ENCODE assay signal across 11 cellular contexts in the genomic region with DNA sequence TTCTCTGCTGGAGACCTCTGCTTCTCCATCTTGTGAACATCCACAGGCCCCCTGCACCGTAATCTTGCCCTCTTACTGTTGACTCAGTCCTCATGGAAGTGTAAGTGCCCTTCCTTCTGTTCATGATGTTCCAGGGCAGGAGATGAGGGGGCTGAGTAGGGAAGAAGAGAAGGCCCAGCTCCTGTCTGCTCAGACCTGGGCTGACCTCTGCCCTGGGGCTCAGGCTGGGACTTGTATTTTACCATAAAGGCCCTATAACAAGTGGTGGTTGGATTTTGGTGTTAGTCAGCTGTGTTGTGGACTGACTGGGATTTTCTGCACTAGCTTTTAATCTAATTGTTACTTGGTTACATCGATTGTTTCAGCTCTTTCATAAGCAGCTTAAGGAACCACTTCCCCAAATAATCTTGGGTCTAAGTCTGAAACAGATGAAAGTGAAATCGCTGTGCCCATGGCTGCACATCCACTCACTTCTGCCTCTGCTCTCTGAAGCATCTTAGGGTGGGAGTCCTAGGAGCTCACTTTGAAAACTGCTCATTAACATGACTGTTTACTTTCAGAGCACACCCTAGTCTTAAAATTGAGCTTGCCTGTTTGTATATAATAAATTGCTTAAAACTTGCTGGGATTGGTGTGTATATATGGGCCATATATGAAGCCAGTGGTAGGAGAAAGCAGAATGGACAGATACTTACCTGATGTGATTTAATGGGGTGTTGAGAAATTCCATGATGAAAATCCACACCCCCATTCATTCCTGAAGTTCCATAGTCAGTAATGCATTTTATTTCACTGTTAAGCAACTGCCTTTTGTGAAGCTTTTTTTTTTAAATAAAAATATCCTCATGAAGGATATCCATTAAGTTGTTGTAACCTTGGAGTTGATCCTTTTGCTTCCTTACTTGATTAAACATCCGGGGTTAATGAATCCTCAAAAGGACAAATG. TPM values are rescaled to one million over a fixed set of nuclear protein-coding genes. Genes with fewer than 3 reads are reported as not detected.
A peak's percentile ranks its signal among the peaks of the same experiment; 100 is the strongest.
DNase-seq lines count a peak whose midpoint lies in the region; ATAC-seq and TF ChIP-seq lines count a peak whose summit lies in the region.
"Had no signal": no experiment of that assay in that cellular context is flagged by ENCODE, and none has a peak within 500 bp of the region (broad histone marks: within the 10 kb centered on the region; RNA-seq: fewer than 3 reads in every experiment).

No MANE protein-coding gene starts in this region.

- no peak overlapping the region for H3K27ac Mint-ChIP-seq in effector memory CD8-positive, alpha-beta T cell
- H3K27ac Mint-ChIP-seq in H9: peak overlapping the region in 1 of 3 experiments; percentile 29; a peak in 2 of 7 replicates
- H3K27ac Mint-ChIP-seq: nephron, type B pancreatic cell had no signal

- H4K91ac ChIP-seq in H9 (ENCODE audit: insufficient read length, low read depth, low read length): no peak overlapping the region

- no peak overlapping the region for H2BK5ac ChIP-seq in H9 (ENCODE audit: insufficient read length, low read length)

- no peak overlapping the region for H2BK120ac ChIP-seq in H9 (ENCODE audit: low read depth, low read length, poor library complexity, severe bottlenecking)

- no peaks in the 10 kb centered on the region for H3K36me3 Mint-ChIP-seq in effector memory CD8-positive, alpha-beta T cell (ENCODE audit: insufficient read depth)
- no peaks in the 10 kb centered on the region for H3K36me3 Mint-ChIP-seq in H9 (ENCODE audit: insufficient read depth in 1 of 3, low read depth in 3 of 3)

- no peak overlapping the region for H4K8ac ChIP-seq in H9 (replicated peaks; ENCODE audit: insufficient read length, low read depth, low read length)

- peak overlapping the region; percentile 46; the same call in 1 of the 2 replicates for H2AFZ ChIP-seq in OCI-LY3 (ENCODE audit: low read depth, low read length)
- H2AFZ ChIP-seq in H9 (ENCODE audit: low read length): no peak overlapping the region

- ATAC-seq in GM19468 (IDR thresholded peaks at IDR 0.05; ENCODE audit: extremely low read depth, unreplicated experiment) (peak; percentile 87), HG03064 (IDR thresholded peaks at IDR 0.05; ENCODE audit: low read depth, unreplicated experiment) (peak; percentile 89)
- no peak for ATAC-seq in effector memory CD8-positive, alpha-beta T cell (replicated peaks)

- H3K4me2 ChIP-seq in OCI-LY3 (ENCODE audit: low read length) (peak overlapping the region; percentile 58), H9 (ENCODE audit: insufficient read depth, insufficient read length, low read length) (no peak overlapping the region)

- DNase-seq in GM06990 (ENCODE audit: extremely low read depth, insufficient read length) (peak; percentile 53), H9 (no peak), NCI-H2081 (lab: John Stamatoyannopoulos, UW) (no peak), AG08395 (ENCODE audit: low spot score) (no peak)
- no peak for DNase-seq in effector memory CD8-positive, alpha-beta T cell

- no peaks in the 10 kb centered on the region for H3K79me2 ChIP-seq in OCI-LY3 (ENCODE audit: low read length)
- H3K79me2 ChIP-seq in H9 (ENCODE audit: insufficient read depth, low read length): no peaks in the 10 kb centered on the region

- H3K9me3 Mint-ChIP-seq in effector memory CD8-positive, alpha-beta T cell: peaks cover 0 to 2% of the 10 kb centered on the region in 2 donors
- peaks cover 0 to 8% of the 10 kb centered on the region in 2 experiments; a peak in 2 of 5 replicates for H3K9me3 Mint-ChIP-seq in H9
- H3K9me3 Mint-ChIP-seq: nephron, type B pancreatic cell had no signal

- no peaks in the 10 kb centered on the region for H3K23me2 ChIP-seq in H9 (ENCODE audit: insufficient read length, low read depth, low read length, poor library complexity, severe bottlenecking)

- H3K27ac ChIP-seq in OCI-LY3 (ENCODE audit: low read length) (peak overlapping the region; percentile 37; the same call in 1 of the 2 replicates), H9 (ENCODE audit: insufficient read length, low read depth, low read length) (no peak overlapping the region)

- no CpG with 5 or more reads among the region's 4 CpGs for WGBS in H9 (ENCODE audit: extremely low coverage, insufficient read length, low lambda C conversion rate)

- peak overlapping the region; percentile 14; the same call in 1 of the 2 replicates for H3K9ac ChIP-seq in OCI-LY3 (ENCODE audit: low read length)
- H3K9ac ChIP-seq in H9 (ENCODE audit: extremely low read depth, insufficient read length, low read length): no peak overlapping the region

- no peak overlapping the region for H3K14ac ChIP-seq in H9 (ENCODE audit: insufficient read depth, low read length)

- H2BK15ac ChIP-seq in H9 (ENCODE audit: low read depth, low read length): no peak overlapping the region

- H4K20me1 ChIP-seq in OCI-LY3 (ENCODE audit: insufficient read depth, low read length) (no peaks in the 10 kb centered on the region), H9 (ENCODE audit: control insufficient read depth, insufficient read depth, insufficient read length) (no peaks in the 10 kb centered on the region)

- no peak overlapping the region for H3K4ac ChIP-seq in H9 (ENCODE audit: low read depth, low read length)

- no peak overlapping the region for H4K5ac ChIP-seq in H9 (ENCODE audit: insufficient read length, low read depth, low read length)

- H3K36me3 ChIP-seq in GM06990 (ENCODE audit: control insufficient read depth, insufficient read depth, low read length) (no peaks in the 10 kb centered on the region), OCI-LY3 (replicated peaks; ENCODE audit: low read depth, low read length) (peaks cover 11% of the 10 kb centered on the region)

- H3K27me3 ChIP-seq in GM06990 (replicated peaks; ENCODE audit: control insufficient read depth, insufficient read depth, low read length) (no peaks in the 10 kb centered on the region), OCI-LY3 (ENCODE audit: low read depth, low read length) (no peaks in the 10 kb centered on the region), H9 (ENCODE audit: insufficient read depth, low read length) (no peaks in the 10 kb centered on the region)

- no peak overlapping the region for H2BK20ac ChIP-seq in H9 (ENCODE audit: low read depth, low read length, poor library complexity, severe bottlenecking)

- H3K18ac ChIP-seq in H9 (ENCODE audit: insufficient read length, low read depth, low read length): no peak overlapping the region

- no peak overlapping the region for H2BK12ac ChIP-seq in H9 (ENCODE audit: insufficient read length, low read depth, low read length)

- H3K56ac ChIP-seq in H9 (ENCODE audit: insufficient read length, low read depth, low read length): no peak overlapping the region

- no peak overlapping the region for H2AK5ac ChIP-seq in H9 (ENCODE audit: insufficient read length, low read length)

- TF ChIP-seq CTCF in GM06990 (IDR thresholded peaks at IDR 0.05; ENCODE audit: insufficient read depth, low read length, poor library complexity, severe bottlenecking): no peak
- TF ChIP-seq CTCF in OCI-LY3 (IDR thresholded peaks at IDR 0.05; ENCODE audit: low read depth, low read length): no peak
- TF ChIP-seq CTCF in H9 (conservative IDR thresholded peaks at IDR 0.05): no peak

- peaks cover 10% of the 10 kb centered on the region for H3K9me3 ChIP-seq in OCI-LY3 (ENCODE audit: insufficient read depth, low read length)
- no peaks in the 10 kb centered on the region for H3K9me3 ChIP-seq in H9 (ENCODE audit: control insufficient read depth, low read depth, low read length)

- H3K4me3 Mint-ChIP-seq in effector memory CD8-positive, alpha-beta T cell: no peak overlapping the region
- H3K4me3 Mint-ChIP-seq in H9: no peak overlapping the region
- H3K4me3 Mint-ChIP-seq: nephron, type B pancreatic cell had no signal

- H3K4me1 ChIP-seq in OCI-LY3 (ENCODE audit: low read length) (peaks cover 27% of the 10 kb centered on the region), H9 (ENCODE audit: insufficient read depth, low read length) (no peaks in the 10 kb centered on the region)

- H3K27me3 Mint-ChIP-seq in effector memory CD8-positive, alpha-beta T cell: no peaks in the 10 kb centered on the region
- H3K27me3 Mint-ChIP-seq in H9 (ENCODE audit: low read depth): no peaks in the 10 kb centered on the region
- H3K27me3 Mint-ChIP-seq: type B pancreatic cell had no signal

- no peak overlapping the region for H3K4me3 ChIP-seq in GM06990 (replicated peaks; ENCODE audit: low read depth, low read length)
- 0 out of 2 replicates have a peak overlapping the region, but pooled peaks have one; percentile 18 for H3K4me3 ChIP-seq in OCI-LY3 (ENCODE audit: low read length)

- no peak overlapping the region for H3K23ac ChIP-seq in H9 (ENCODE audit: insufficient read length, low read depth, low read length)

- no peaks in the 10 kb centered on the region for H3K4me1 Mint-ChIP-seq in effector memory CD8-positive, alpha-beta T cell (ENCODE audit: low read depth in 2 of 2)
- no peaks in the 10 kb centered on the region for H3K4me1 Mint-ChIP-seq in H9
- H3K4me1 Mint-ChIP-seq: nephron had no signal

- H3K79me1 ChIP-seq in H9 (ENCODE audit: insufficient read depth, low read depth, low read length, poor library complexity, severe bottlenecking): no peaks in the 10 kb centered on the region

- H3T11ph ChIP-seq in H9 (ENCODE audit: low read length): no peak overlapping the region

RNA-seq across cellular contexts. Expression of gene C12orf71, which starts 17.7 kb away (rescaled TPM):
- not detected in 2 replicates for total RNA-seq in H9 (2021)
- total RNA-seq: SK-MEL-5 had no signal

RNA-seq across cellular contexts. Expression of gene MED21, which starts 42.3 kb away (rescaled TPM):
- 66.9 and 69.8 TPM in 2 replicates for total RNA-seq in H9 (2021)

RNA-seq across cellular contexts. Expression of gene TM7SF3, which starts 50.5 kb away (rescaled TPM):
- total RNA-seq in H9 (2021): 68.7 and 74.9 TPM in 2 replicates
